1 cellular context compared by ENCODE assay signal in genomic region chr3:17069754-17070153, GRCh38.
TF ChIP-seq lines count a peak whose summit lies in the region.

No MANE protein-coding gene starts in this region.

TF ChIP-seq in HepG2, 621 proteins besides CTCF, POLR2A, EP300 and RAD21 (continued from another document):
- TF ChIP-seq ETS1 (CRISPR knock-in tag; IDR thresholded peaks at IDR 0.05) (no peak), NFE2L2 (IDR thresholded peaks at IDR 0.05; ENCODE audit: low read length) (peak; percentile 54; the same call in 1 of the 2 replicates)
TF ChIP-seq in HepG2: peak in this region for 1.
